Comparison of ENCODE assay signal across 17 cellular contexts in genomic region chr3:16474920-16475319, GRCh38. TPM values are rescaled to one million over a fixed set of nuclear protein-coding genes. Genes with fewer than 3 reads are reported as not detected.
A peak's percentile ranks its signal among the peaks of the same experiment; 100 is the strongest.
DNase-seq lines count a peak whose midpoint lies in the region; TF ChIP-seq lines count a peak whose summit lies in the region.
"Had no signal": no experiment of that assay in that cellular context is flagged by ENCODE, and none has a peak within 500 bp of the region (broad histone marks: within the 10 kb centered on the region; RNA-seq: fewer than 3 reads in every experiment).

No MANE protein-coding gene starts in this region.

- peaks cover 3% of the 10 kb centered on the region for H3K27me3 Mint-ChIP-seq in neural progenitor cell (ENCODE audit: insufficient read depth, low read depth)
- H3K27me3 Mint-ChIP-seq: effector memory CD8-positive, alpha-beta T cell had no signal

- intact Hi-C loops in esophagus muscularis mucosa (cut with DNase I) = no loop called here

- H3K4me1 Mint-ChIP-seq in neural progenitor cell = no peaks in the 10 kb centered on the region

- no peaks in the 10 kb centered on the region for H3K9me3 ChIP-seq in DOHH2 (ENCODE audit: control insufficient read depth, insufficient read depth, low read length)
- no peaks in the 10 kb centered on the region for H3K9me3 ChIP-seq in Karpas-422 (ENCODE audit: low read length)
- H3K9me3 ChIP-seq in esophagus muscularis mucosa = peaks cover 0 to 6% (median 0%) of the 10 kb centered on the region in 4 donors
- no peaks in the 10 kb centered on the region for H3K9me3 ChIP-seq in neural progenitor cell (ENCODE audit: low read depth)

- no peak for TF ChIP-seq POLR2A in esophagus muscularis mucosa (IDR thresholded peaks at IDR 0.05; ENCODE audit: low read depth)

- H3F3A ChIP-seq in DOHH2 (ENCODE audit: control insufficient read depth, insufficient read depth) = 0 out of 2 replicates have a peak, but pooled peaks cover 2% of the 10 kb centered on the region
- H3F3A ChIP-seq in neural progenitor cell (ENCODE audit: low read depth) = no peaks in the 10 kb centered on the region

- H3K4me3 ChIP-seq in DOHH2 (ENCODE audit: low read length) = no peak overlapping the region
- H3K4me3 ChIP-seq in Karpas-422 (ENCODE audit: low read length) = no peak overlapping the region
- no peak overlapping the region for H3K4me3 ChIP-seq in esophagus muscularis mucosa
- no peak overlapping the region for H3K4me3 ChIP-seq in neural progenitor cell
- H3K4me3 ChIP-seq: thoracic aorta had no signal

- 68% methylated on average over 7 of the region's 7 CpGs for WGBS in esophagus muscularis mucosa

- H3K9me3 Mint-ChIP-seq in neural progenitor cell = peaks cover 4% of the 10 kb centered on the region

- TF ChIP-seq CTCF in DOHH2 (IDR thresholded peaks at IDR 0.05; ENCODE audit: low read depth, low read length, poor library complexity, severe bottlenecking) = no peak
- TF ChIP-seq CTCF in esophagus muscularis mucosa (IDR thresholded peaks at IDR 0.05) = no peak
- no peak for TF ChIP-seq CTCF in neural progenitor cell (IDR thresholded peaks at IDR 0.05)

- H3K4me2 ChIP-seq in DOHH2 (ENCODE audit: low read length) = no peak overlapping the region
- no peak overlapping the region for H3K4me2 ChIP-seq in Karpas-422 (ENCODE audit: low read depth, low read length, poor library complexity, severe bottlenecking)
- H3K4me2 ChIP-seq in neural progenitor cell = no peak overlapping the region

- H3K9me2 ChIP-seq in DOHH2 (replicated peaks; ENCODE audit: control insufficient read depth, low read length) = no peaks in the 10 kb centered on the region
- no peaks in the 10 kb centered on the region for H3K9me2 ChIP-seq in Karpas-422 (replicated peaks; ENCODE audit: insufficient read depth, low read length)

- peaks cover 100% of the 10 kb centered on the region for H3K79me2 ChIP-seq in DOHH2 (ENCODE audit: control insufficient read depth, low read length)
- H3K79me2 ChIP-seq in Karpas-422 (ENCODE audit: low read length) = peaks cover 100% of the 10 kb centered on the region
- no peaks in the 10 kb centered on the region for H3K79me2 ChIP-seq in neural progenitor cell (ENCODE audit: low read depth)

- H3K36me3 ChIP-seq in DOHH2 (ENCODE audit: control insufficient read depth, low read length) = peaks cover 98% of the 10 kb centered on the region
- H3K36me3 ChIP-seq in Karpas-422 (ENCODE audit: insufficient read depth, low read length) = peaks cover 89% of the 10 kb centered on the region
- peaks cover 0 to 15% (median 3%) of the 10 kb centered on the region in 4 donors for H3K36me3 ChIP-seq in esophagus muscularis mucosa
- no peaks in the 10 kb centered on the region for H3K36me3 ChIP-seq in neural progenitor cell
- H3K36me3 ChIP-seq: thoracic aorta had no signal

- peak overlapping the region; percentile 5; the same call in 1 of the 2 replicates for H3K27ac ChIP-seq in DOHH2 (ENCODE audit: low read depth, low read length)
- peak overlapping the region; percentile 86 for H3K27ac ChIP-seq in Karpas-422 (ENCODE audit: low read length)
- H3K27ac ChIP-seq in esophagus muscularis mucosa (replicated peaks in 1 of 4) = peak overlapping the region; percentile 5 to 67 (median 53)
- H3K27ac ChIP-seq in neural progenitor cell = no peak overlapping the region

- no peak for TF ChIP-seq EP300 in esophagus muscularis mucosa (IDR thresholded peaks at IDR 0.05)

- H4K20me1 ChIP-seq in DOHH2 (ENCODE audit: control insufficient read depth, insufficient read depth, low read depth, low read length) (peaks cover 13% of the 10 kb centered on the region; the same call in 1 of the 2 replicates), Karpas-422 (ENCODE audit: insufficient read depth, low read depth, low read length) (no peaks in the 10 kb centered on the region), neural progenitor cell (ENCODE audit: low read depth) (no peaks in the 10 kb centered on the region)

- H3K27ac Mint-ChIP-seq in neural progenitor cell = no peak overlapping the region

- DNase-seq in Karpas-422 (no peak), esophagus muscularis mucosa (ENCODE audit: extremely low spot score) (no peak), neural progenitor cell (ENCODE audit: low spot score) (no peak), DMS79 treated with DMSO at 0.1 percent for 48 hours (lab: John Stamatoyannopoulos, UW) (no peak), kidney glomerular epithelial cell (lab: John Stamatoyannopoulos, UW) (no peak), NCI-H2107 (lab: John Stamatoyannopoulos, UW) (no peak)
- DNase-seq: activated CD4-positive, alpha-beta T cell treated with anti-CD3 and anti-CD28 coated beads for 48 hours; activated naive CD4-positive, alpha-beta T cell treated with anti-CD3 and anti-CD28 coated beads, Interleukin-2, amount 50 U/mL, for 16 hours; activated T-cell treated with anti-CD3 and anti-CD28 coated beads, Interleukin-2, amount 50 U/mL, for 48 hours; DMS53; effector memory CD8-positive, alpha-beta T cell; Kasumi-1; NCI-H446; stimulated activated CD4-positive, alpha-beta T cell treated with anti-CD3 and anti-CD28 coated beads, Interleukin-1b, Interleukin-23, amount 100 ng/mL, for 48 hours; T-helper 2 cell had no signal

- H3K4me3 Mint-ChIP-seq in neural progenitor cell = no peak overlapping the region
- H3K4me3 Mint-ChIP-seq: effector memory CD8-positive, alpha-beta T cell had no signal

- no peaks in the 10 kb centered on the region for H3K27me3 ChIP-seq in DOHH2 (ENCODE audit: control insufficient read depth, low read length)
- no peaks in the 10 kb centered on the region for H3K27me3 ChIP-seq in Karpas-422 (ENCODE audit: low read length)
- H3K27me3 ChIP-seq in esophagus muscularis mucosa = no peaks in the 10 kb centered on the region
- H3K27me3 ChIP-seq in neural progenitor cell = no peaks in the 10 kb centered on the region

- no peak overlapping the region for H2AFZ ChIP-seq in Karpas-422 (ENCODE audit: low read length)
- H2AFZ ChIP-seq in neural progenitor cell (replicated peaks) = peak overlapping the region; percentile 3

- H3K36me3 Mint-ChIP-seq in neural progenitor cell = no peaks in the 10 kb centered on the region

- peaks cover 99% of the 10 kb centered on the region for H3K4me1 ChIP-seq in DOHH2 (ENCODE audit: control insufficient read depth, low read length)
- peaks cover 98% of the 10 kb centered on the region for H3K4me1 ChIP-seq in Karpas-422 (ENCODE audit: low read length)
- H3K4me1 ChIP-seq in esophagus muscularis mucosa = peaks cover 13 to 81% (median 55%) of the 10 kb centered on the region in 4 donors
- no peaks in the 10 kb centered on the region for H3K4me1 ChIP-seq in neural progenitor cell

- H3K9ac ChIP-seq in Karpas-422 (ENCODE audit: low read length) = no peak overlapping the region
- no peak overlapping the region for H3K9ac ChIP-seq in neural progenitor cell

RNA-seq across cellular contexts. Expression of gene RFTN1, which starts 38.6 kb away (rescaled TPM):
- 291 and 375 TPM in 2 replicates for total RNA-seq in Karpas-422 (2014; rRNA removed; shearing (Covaris generic); ENCODE audit: low replicate concordance)
- 100 to 1,000 TPM in 2 of 4 donors, 10 to 100 TPM in 2; 79.7 to 142 (median 104) TPM for total RNA-seq in esophagus muscularis mucosa
- total RNA-seq in neural progenitor cell (ENCODE audit: low replicate concordance) = 0.37 and 0.92 TPM in 2 replicates

Comparison
In these comparisons a context has a peak if more than half of its experiments do, and no peak if none do; other contexts are left out.
1. RNA of gene RFTN1, which starts 38.6 kb away (total RNA-seq): 291 to 375 TPM in Karpas-422 and 79.7 to 142 TPM in esophagus muscularis mucosa; 0.37 to 0.92 TPM in neural progenitor cell; every median in the first group is over 10 times any median in the second.